Comparison of ENCODE assay signal across 32 cellular contexts in genomic region chr1:236746785-236747184, GRCh38.
"Had no signal": no experiment of that assay in that cellular context is flagged by ENCODE, and none has a peak within 500 bp of the region (broad histone marks: within the 10 kb centered on the region; RNA-seq: fewer than 3 reads in every experiment).

No MANE protein-coding gene starts in this region.

- ATAC-seq: activated CD8-positive, alpha-beta memory T cell treated with anti-CD3 and anti-CD28 coated beads, Interleukin-2, amount 10 ng/mL, durations not matched to agents 7 days and 5 days; PC-3 had no signal

- H3K4me3 ChIP-seq: Peyer's patch, SK-N-MC had no signal

- DNase-seq: activated CD4-positive, alpha-beta memory T cell treated with anti-CD3 and anti-CD28 coated beads, Interleukin-2, amount 10 ng/mL, durations not matched to agents 7 days and 5 days; activated CD4-positive, alpha-beta T cell treated with anti-CD3 and anti-CD28 coated beads for 1 hour; activated CD4-positive, alpha-beta T cell treated with anti-CD3 and anti-CD28 coated beads for 48 hours; activated CD4-positive, CD25-positive, alpha-beta regulatory T cell; activated CD8-positive, alpha-beta memory T cell treated with anti-CD3 and anti-CD28 coated beads for 24 hours; activated CD8-positive, alpha-beta memory T cell treated with anti-CD3 and anti-CD28 coated beads, Interleukin-2, amount 10 ng/mL, durations not matched to agents 7 days and 5 days; activated CD8-positive, alpha-beta memory T cell treated with anti-CD3 and anti-CD28 coated beads, Interleukin-2, amount 50 U/mL, for 48 hours; activated effector memory CD4-positive, alpha-beta T cell treated with Interleukin-2 at 50 U/mL for 16 hours; activated naive CD4-positive, alpha-beta T cell treated with anti-CD3 and anti-CD28 coated beads, Interleukin-2, amount 10 ng/mL, durations not matched to agents 7 days and 5 days; activated T-cell treated with anti-CD3 and anti-CD28 coated beads, Interleukin-2, amount 50 U/mL, for 48 hours; amniotic stem cell; aorta; brain microvascular endothelial cell; MM.1S; NCI-H1092 treated with DMSO at 0.1 percent for 48 hours; NCI-H1417; NCI-H146; NCI-H187; NCI-H2029 treated with DMSO at 0.1 percent for 48 hours; NCI-H2171 treated with DMSO at 0.1 percent for 48 hours; NCI-H2227 treated with DMSO at 0.1 percent for 48 hours; NCI-H446; NCI-H510A treated with DMSO at 0.1 percent for 48 hours; NCI-H526 treated with DMSO at 0.1 percent for 48 hours; NCI-H774; PC-3; Peyer's patch; RPMI8226; T1000; WERI-Rb-1 had no signal

- H3K27me3 ChIP-seq: brain microvascular endothelial cell, Peyer's patch had no signal

- H3K36me3 ChIP-seq: brain microvascular endothelial cell, Peyer's patch, WERI-Rb-1 had no signal

- H3K9me3 ChIP-seq: Peyer's patch had no signal

- H3K4me1 ChIP-seq: Peyer's patch had no signal

- H3K27ac ChIP-seq: brain microvascular endothelial cell, KMS-11, Peyer's patch, SK-N-MC, WERI-Rb-1 had no signal
